2 cellular contexts compared by ENCODE assay signal in the genomic region with DNA sequence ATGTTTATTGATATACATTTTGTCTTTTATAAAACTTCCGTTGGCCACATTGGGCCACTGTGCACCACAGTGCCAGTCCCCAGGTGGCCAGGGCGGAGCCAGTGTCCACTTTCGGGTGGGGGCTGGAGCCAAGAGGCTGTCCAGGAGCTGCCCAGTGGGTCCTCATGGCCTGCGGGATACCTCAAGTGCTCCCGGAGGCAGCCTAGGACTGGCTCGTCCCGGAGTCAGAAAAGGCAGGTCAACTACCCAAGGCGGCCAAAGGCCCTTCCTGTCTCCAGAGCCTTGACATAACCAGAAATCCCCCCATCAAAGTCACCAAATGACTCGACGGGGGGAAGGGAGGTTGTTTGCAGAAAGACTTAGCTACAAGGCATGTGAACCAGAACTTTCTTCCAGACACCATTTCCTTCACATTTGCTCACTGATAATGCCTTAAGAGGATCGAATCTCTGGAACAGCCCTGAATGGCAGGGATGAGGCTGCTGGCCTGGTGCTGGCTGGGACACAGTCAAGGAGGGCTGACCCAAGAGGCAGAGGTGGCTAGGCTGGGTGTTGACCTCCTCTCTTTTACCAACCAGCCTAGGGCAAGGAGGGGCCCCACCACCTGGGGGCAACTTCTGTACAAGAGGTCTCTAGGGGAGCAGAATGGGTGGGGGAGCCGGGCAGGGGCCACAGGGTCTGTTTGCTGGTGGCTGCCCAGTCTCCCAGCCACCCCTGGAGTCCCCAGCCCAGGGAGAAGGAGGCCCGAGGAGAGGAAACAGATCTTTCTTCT.
TF ChIP-seq lines count a peak whose summit lies in the region.

No MANE protein-coding gene starts in this region.

TF ChIP-seq in IMR-90, 13 proteins besides CTCF, POLR2A, EP300 and RAD21:
- no peak for TF ChIP-seq MAFK (IDR thresholded peaks at IDR 0.05; ENCODE audit: low read depth, low read length)
- TF ChIP-seq MXI1 (IDR thresholded peaks at IDR 0.05; ENCODE audit: borderline replicate concordance, low read depth, low read length): no peak
- no peak for TF ChIP-seq BHLHE40 (IDR thresholded peaks at IDR 0.05; ENCODE audit: low read depth, low read length)
- no peak for TF ChIP-seq MAZ (IDR thresholded peaks at IDR 0.05; ENCODE audit: borderline replicate concordance, low read depth, low read length)
- TF ChIP-seq, protein P1, sequence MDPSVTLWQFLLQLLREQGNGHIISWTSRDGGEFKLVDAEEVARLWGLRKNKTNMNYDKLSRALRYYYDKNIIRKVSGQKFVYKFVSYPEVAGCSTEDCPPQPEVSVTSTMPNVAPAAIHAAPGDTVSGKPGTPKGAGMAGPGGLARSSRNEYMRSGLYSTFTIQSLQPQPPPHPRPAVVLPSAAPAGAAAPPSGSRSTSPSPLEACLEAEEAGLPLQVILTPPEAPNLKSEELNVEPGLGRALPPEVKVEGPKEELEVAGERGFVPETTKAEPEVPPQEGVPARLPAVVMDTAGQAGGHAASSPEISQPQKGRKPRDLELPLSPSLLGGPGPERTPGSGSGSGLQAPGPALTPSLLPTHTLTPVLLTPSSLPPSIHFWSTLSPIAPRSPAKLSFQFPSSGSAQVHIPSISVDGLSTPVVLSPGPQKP (IDR thresholded peaks at IDR 0.05; ENCODE audit: borderline replicate concordance, low read depth, low read length): no peak
- no peak for TF ChIP-seq CEBPB (IDR thresholded peaks at IDR 0.05; ENCODE audit: low read depth, low read length)
- no peak for TF ChIP-seq CHD1 (IDR thresholded peaks at IDR 0.05; ENCODE audit: low read depth, low read length)
- no peak for TF ChIP-seq SMC3 (IDR thresholded peaks at IDR 0.05; ENCODE audit: low read depth, low read length)
- TF ChIP-seq RCOR1 (IDR thresholded peaks at IDR 0.05; ENCODE audit: insufficient replicate concordance, low read length): no peak
- no peak for TF ChIP-seq FOS (IDR thresholded peaks at IDR 0.05; ENCODE audit: low read depth, low read length)
- TF ChIP-seq, protein P2, sequence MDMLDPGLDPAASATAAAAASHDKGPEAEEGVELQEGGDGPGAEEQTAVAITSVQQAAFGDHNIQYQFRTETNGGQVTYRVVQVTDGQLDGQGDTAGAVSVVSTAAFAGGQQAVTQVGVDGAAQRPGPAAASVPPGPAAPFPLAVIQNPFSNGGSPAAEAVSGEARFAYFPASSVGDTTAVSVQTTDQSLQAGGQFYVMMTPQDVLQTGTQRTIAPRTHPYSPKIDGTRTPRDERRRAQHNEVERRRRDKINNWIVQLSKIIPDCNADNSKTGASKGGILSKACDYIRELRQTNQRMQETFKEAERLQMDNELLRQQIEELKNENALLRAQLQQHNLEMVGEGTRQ (IDR thresholded peaks at IDR 0.05; ENCODE audit: low read depth, low read length): no peak
- no peak for TF ChIP-seq NFE2L2 (IDR thresholded peaks at IDR 0.05; ENCODE audit: low read depth, low read length)
- TF ChIP-seq RFX5 (IDR thresholded peaks at IDR 0.05; ENCODE audit: low read depth, low read length): no peak

TF ChIP-seq in HEK293T, 16 proteins besides CTCF, POLR2A, EP300 and RAD21:
- TF ChIP-seq, protein P3, sequence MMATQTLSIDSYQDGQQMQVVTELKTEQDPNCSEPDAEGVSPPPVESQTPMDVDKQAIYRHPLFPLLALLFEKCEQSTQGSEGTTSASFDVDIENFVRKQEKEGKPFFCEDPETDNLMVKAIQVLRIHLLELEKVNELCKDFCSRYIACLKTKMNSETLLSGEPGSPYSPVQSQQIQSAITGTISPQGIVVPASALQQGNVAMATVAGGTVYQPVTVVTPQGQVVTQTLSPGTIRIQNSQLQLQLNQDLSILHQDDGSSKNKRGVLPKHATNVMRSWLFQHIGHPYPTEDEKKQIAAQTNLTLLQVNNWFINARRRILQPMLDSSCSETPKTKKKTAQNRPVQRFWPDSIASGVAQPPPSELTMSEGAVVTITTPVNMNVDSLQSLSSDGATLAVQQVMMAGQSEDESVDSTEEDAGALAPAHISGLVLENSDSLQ (IDR thresholded peaks at IDR 0.05): no peak
- TF ChIP-seq TARDBP (IDR thresholded peaks at IDR 0.05) (no peak), HDGF (IDR thresholded peaks at IDR 0.05; ENCODE audit: borderline replicate concordance) (no peak)
